Comparison of ENCODE assay signal across 19 cellular contexts in genomic region chr7:35529713-35530112, GRCh38.
"Had no signal": no experiment of that assay in that cellular context is flagged by ENCODE, and none has a peak within 500 bp of the region (broad histone marks: within the 10 kb centered on the region; RNA-seq: fewer than 3 reads in every experiment).

No MANE protein-coding gene starts in this region.

- DNase-seq: islet precursor cell; left ventricle myocardium inferior; midbrain; mucosa of descending colon; naive thymus-derived CD4-positive, alpha-beta T cell; ovary; stimulated activated CD4-positive, alpha-beta T cell treated with anti-CD3 and anti-CD28 coated beads, Interleukin-12 subunit alpha, Interleukin-12 subunit beta, amount 100 ng/mL, for 4 hours; stimulated activated CD4-positive, alpha-beta T cell treated with anti-CD3 and anti-CD28 coated beads, Interleukin-15, amount 100 ng/mL, for 24 hours; stimulated activated CD4-positive, alpha-beta T cell treated with anti-CD3 and anti-CD28 coated beads, Interleukin-2, amount 100 ng/mL, for 24 hours; stimulated activated CD4-positive, alpha-beta T cell treated with anti-CD3 and anti-CD28 coated beads, Interleukin-4, amount 100 ng/mL, for 1 hour; stimulated activated naive B cell treated with anti-CD40 and anti-IgM and Interleukin-4, amounts not matched to agents 10 μg/mL and 1 μg/mL and 100 μg/mL, for 72 hours; stimulated activated naive CD8-positive, alpha-beta T cell treated with anti-CD3 and anti-CD28 coated beads, Interleukin-15, Interleukin-2, amounts not matched to agents 100 U/mL and 50 U/mL, for 24 hours; stomach; testis; thyroid gland; transverse colon had no signal

- H3K27ac Mint-ChIP-seq: naive thymus-derived CD4-positive, alpha-beta T cell; natural killer cell treated with Interleukin-12 subunit alpha and Interleukin-12 subunit beta and Interleukin-15 and Interleukin-18, amount 100 ng/mL, for 72 hours; progenitor cell of endocrine pancreas; stimulated activated naive B cell treated with anti-CD40 and anti-IgM and Interleukin-4, amounts not matched to agents 10 μg/mL and 1 μg/mL and 100 μg/mL, for 72 hours had no signal

- H3K4me3 Mint-ChIP-seq: naive thymus-derived CD4-positive, alpha-beta T cell; natural killer cell treated with Interleukin-12 subunit alpha and Interleukin-12 subunit beta and Interleukin-15 and Interleukin-18, amount 100 ng/mL, for 72 hours; stimulated activated naive B cell treated with anti-CD40 and anti-IgM and Interleukin-4, amounts not matched to agents 10 μg/mL and 1 μg/mL and 100 μg/mL, for 72 hours had no signal

- ATAC-seq: mucosa of descending colon; naive thymus-derived CD4-positive, alpha-beta T cell; natural killer cell treated with Interleukin-12 subunit alpha and Interleukin-12 subunit beta and Interleukin-15 and Interleukin-18, amount 100 ng/mL, for 72 hours; sciatic nerve; stimulated activated naive CD8-positive, alpha-beta T cell treated with anti-CD3 and anti-CD28 coated beads, Interleukin-15, Interleukin-2, amounts not matched to agents 100 U/mL and 50 U/mL, for 24 hours had no signal

- H3K9me3 Mint-ChIP-seq: naive thymus-derived CD4-positive, alpha-beta T cell; natural killer cell treated with Interleukin-12 subunit alpha and Interleukin-12 subunit beta and Interleukin-15 and Interleukin-18, amount 100 ng/mL, for 72 hours; stimulated activated naive B cell treated with anti-CD40 and anti-IgM and Interleukin-4, amounts not matched to agents 10 μg/mL and 1 μg/mL and 100 μg/mL, for 72 hours had no signal

- H3K4me1 Mint-ChIP-seq: naive thymus-derived CD4-positive, alpha-beta T cell had no signal

- H3K36me3 Mint-ChIP-seq: naive thymus-derived CD4-positive, alpha-beta T cell; natural killer cell treated with Interleukin-12 subunit alpha and Interleukin-12 subunit beta and Interleukin-15 and Interleukin-18, amount 100 ng/mL, for 72 hours; stimulated activated naive B cell treated with anti-CD40 and anti-IgM and Interleukin-4, amounts not matched to agents 10 μg/mL and 1 μg/mL and 100 μg/mL, for 72 hours had no signal
